ENCODE assay signal across 18 cellular contexts in genomic region chr11:66476841-66477251, GRCh38. TPM values are rescaled to one million over a fixed set of nuclear protein-coding genes. Genes with fewer than 3 reads are reported as not detected.
DNase-seq lines count a peak whose midpoint lies in the region; ATAC-seq and TF ChIP-seq lines count a peak whose summit lies in the region.
"Had no signal": no experiment of that assay in that cellular context is flagged by ENCODE, and none has a peak within 500 bp of the region (broad histone marks: within the 10 kb centered on the region; RNA-seq: fewer than 3 reads in every experiment).

No MANE protein-coding gene starts in this region.

- no peaks in the 10 kb centered on the region for H3K9me2 ChIP-seq in MM.1S (replicated peaks; ENCODE audit: insufficient read depth, low read length)

- H3K9me3 ChIP-seq in MM.1S (replicated peaks; ENCODE audit: insufficient read depth, low read length): no peaks in the 10 kb centered on the region
- H3K9me3 ChIP-seq: ovary, upper lobe of left lung had no signal

- no peaks in the 10 kb centered on the region for H3K79me2 ChIP-seq in mesendoderm (ENCODE audit: control insufficient read depth, insufficient read depth, low read length)
- H3K79me2 ChIP-seq in MM.1S (ENCODE audit: low read length): peaks cover 25% of the 10 kb centered on the region

- H3K4me2 ChIP-seq in mesendoderm (ENCODE audit: low read length) (no peak overlapping the region), MM.1S (ENCODE audit: low read depth, low read length) (no peak overlapping the region)

- H2BK5ac ChIP-seq in mesendoderm (ENCODE audit: low read length): no peak overlapping the region

- no peak for TF ChIP-seq CTCF in MM.1S (IDR thresholded peaks at IDR 0.05; ENCODE audit: low read length)

- H2BK120ac ChIP-seq in mesendoderm (ENCODE audit: low read depth, low read length): no peak overlapping the region

- H4K5ac ChIP-seq in mesendoderm (ENCODE audit: low read length): no peak overlapping the region

- H3F3A ChIP-seq in MM.1S (ENCODE audit: insufficient read depth, low read length): no peaks in the 10 kb centered on the region

- no peak overlapping the region for H2AFZ ChIP-seq in MM.1S (ENCODE audit: low read length)

- H3K36me3 ChIP-seq in mesendoderm (ENCODE audit: control insufficient read depth, insufficient read depth, low read length) (no peaks in the 10 kb centered on the region), MM.1S (replicated peaks; ENCODE audit: insufficient read depth, low read length) (no peaks in the 10 kb centered on the region)
- H3K36me3 ChIP-seq: ovary had no signal

- H3K4ac ChIP-seq in mesendoderm (ENCODE audit: low read depth, low read length): no peak overlapping the region

- no peak overlapping the region for H2BK15ac ChIP-seq in mesendoderm (replicated peaks; ENCODE audit: low read depth)

- no peak overlapping the region for H3K4me3 ChIP-seq in mesendoderm (ENCODE audit: low read length)
- H3K4me3 ChIP-seq in MM.1S (ENCODE audit: low read length): no peak overlapping the region
- H3K4me3 ChIP-seq: ovary, upper lobe of left lung had no signal

- H3K9ac ChIP-seq in mesendoderm (ENCODE audit: low read length) (no peak overlapping the region), MM.1S (ENCODE audit: low read length) (no peak overlapping the region)

- H3K56ac ChIP-seq in mesendoderm (ENCODE audit: low read length): no peak overlapping the region

- H3K79me1 ChIP-seq in mesendoderm (ENCODE audit: low read length): peaks cover 4% of the 10 kb centered on the region

- H4K8ac ChIP-seq in mesendoderm (ENCODE audit: low read depth, low read length): no peak overlapping the region

- no peak overlapping the region for H3K23ac ChIP-seq in mesendoderm (ENCODE audit: low read length)

- no CpG with 5 or more reads among the region's 9 CpGs for WGBS in mesendoderm (ENCODE audit: extremely low coverage, insufficient coverage, low lambda C conversion rate)

- no peak for ATAC-seq in HG02588 (IDR thresholded peaks at IDR 0.05; ENCODE audit: unreplicated experiment)
- ATAC-seq: Right ventricle myocardium inferior; stimulated activated effector memory CD8-positive, alpha-beta T cell treated with anti-CD3 and anti-CD28 coated beads, Interleukin-12 subunit alpha, Interleukin-12 subunit beta, amount 100 ng/mL, for 72 hours had no signal

- H3K27me3 ChIP-seq in mesendoderm (ENCODE audit: insufficient read depth, low read length, poor library complexity): no peaks in the 10 kb centered on the region
- no peaks in the 10 kb centered on the region for H3K27me3 ChIP-seq in MM.1S (replicated peaks; ENCODE audit: insufficient read depth, low read length)
- H3K27me3 ChIP-seq: ovary, upper lobe of left lung had no signal

- no peak overlapping the region for H2AK5ac ChIP-seq in mesendoderm (ENCODE audit: low read length)

- peaks cover 2% of the 10 kb centered on the region for H3K4me1 ChIP-seq in mesendoderm (ENCODE audit: control insufficient read depth, low read depth, low read length)
- H3K4me1 ChIP-seq in MM.1S (ENCODE audit: low read length): no peaks in the 10 kb centered on the region

- H3K27ac ChIP-seq in mesendoderm (ENCODE audit: low read depth, low read length): no peak overlapping the region
- H3K27ac ChIP-seq in MM.1S (ENCODE audit: low read length): no peak overlapping the region
- H3K27ac ChIP-seq: epithelial cell of prostate, HL-60, ovary, upper lobe of left lung had no signal

- DNase-seq in G401 (ENCODE audit: low spot score) (peak; percentile 62), SK-N-DZ (ENCODE audit: low spot score) (peak; percentile 45), mesendoderm (peak; percentile 24), MM.1S (no peak)
- DNase-seq: activated CD4-positive, alpha-beta memory T cell treated with anti-CD3 and anti-CD28 coated beads for 36 hours; amygdala; CD8-positive, alpha-beta memory T cell; midbrain; NCI-H187; ovary had no signal

- H3K18ac ChIP-seq in mesendoderm (ENCODE audit: low read length): no peak overlapping the region

- in situ Hi-C loops in G401 (cut with HindIII; ENCODE audit: low sequenced_read_pairs): no loop called here

- H4K20me1 ChIP-seq in MM.1S (ENCODE audit: insufficient read depth, low read length): 0 out of 2 replicates have a peak, but pooled peaks cover 3% of the 10 kb centered on the region

RNA-seq across cellular contexts. Expression of gene DPP3, which starts 3.4 kb away (rescaled TPM):
- 140 and 160 TPM in 2 replicates for total RNA-seq in G401 (2014; rRNA removed; shearing (Covaris generic))
- 57.4 and 62.3 TPM in 2 replicates for polyA plus RNA-seq in SK-N-DZ (2014; cell fraction: cytosol; rRNA removed)
- polyA plus RNA-seq in SK-N-DZ (2014; cell fraction: nucleus; rRNA removed): 88.9 and 107 TPM in 2 replicates
- polyA plus RNA-seq in mesendoderm (2013, experiment 1 of 2): 37.0 TPM
- 37.5 TPM for polyA plus RNA-seq in mesendoderm (2013, experiment 2 of 2)

RNA-seq across cellular contexts. Expression of gene PELI3, which starts 10.1 kb away (rescaled TPM):
- 10.2 and 13.7 TPM in 2 replicates for total RNA-seq in G401 (2014; rRNA removed; shearing (Covaris generic))
- 10.7 and 11.0 TPM in 2 replicates for polyA plus RNA-seq in SK-N-DZ (2014; cell fraction: cytosol; rRNA removed)
- polyA plus RNA-seq in SK-N-DZ (2014; cell fraction: nucleus; rRNA removed): 6.0 and 7.4 TPM in 2 replicates
- polyA plus RNA-seq in mesendoderm (2013, experiment 1 of 2): 3.1 TPM
- polyA plus RNA-seq in mesendoderm (2013, experiment 2 of 2): 3.4 TPM

RNA-seq across cellular contexts. Expression of gene BBS1, which starts 33.6 kb away (rescaled TPM):
- total RNA-seq in G401 (2014; rRNA removed; shearing (Covaris generic)): 42.5 and 55.8 TPM in 2 replicates
- polyA plus RNA-seq in SK-N-DZ (2014; cell fraction: cytosol; rRNA removed): 31.6 and 32.9 TPM in 2 replicates
- polyA plus RNA-seq in SK-N-DZ (2014; cell fraction: nucleus; rRNA removed): 92.2 and 124 TPM in 2 replicates
- polyA plus RNA-seq in mesendoderm (2013, experiment 1 of 2): 9.1 TPM
- 9.0 TPM for polyA plus RNA-seq in mesendoderm (2013, experiment 2 of 2)

RNA-seq across cellular contexts. Expression of gene MRPL11, which starts 38.2 kb away (rescaled TPM):
- total RNA-seq in G401 (2014; rRNA removed; shearing (Covaris generic)): 129 and 148 TPM in 2 replicates
- 130 and 167 TPM in 2 replicates for polyA plus RNA-seq in SK-N-DZ (2014; cell fraction: cytosol; rRNA removed)
- 102 and 106 TPM in 2 replicates for polyA plus RNA-seq in SK-N-DZ (2014; cell fraction: nucleus; rRNA removed)
- 214 TPM for polyA plus RNA-seq in mesendoderm (2013, experiment 1 of 2)
- 214 TPM for polyA plus RNA-seq in mesendoderm (2013, experiment 2 of 2)

RNA-seq across cellular contexts. Expression of gene NPAS4, which starts 56.0 kb away (rescaled TPM):
- total RNA-seq in G401 (2014; rRNA removed; shearing (Covaris generic)): not detected in 2 replicates
- polyA plus RNA-seq in SK-N-DZ (2014; cell fraction: cytosol; rRNA removed): not detected in 2 replicates
- 0.07 TPM in 1 of 2 replicates, not detected in the other for polyA plus RNA-seq in SK-N-DZ (2014; cell fraction: nucleus; rRNA removed)
- polyA plus RNA-seq in mesendoderm (2013, experiment 1 of 2): 0.51 TPM
- polyA plus RNA-seq in mesendoderm (2013, experiment 2 of 2): 0.32 TPM
- total RNA-seq: activated CD4-positive, alpha-beta memory T cell treated with anti-CD3 and anti-CD28 coated beads for 36 hours; CD8-positive, alpha-beta memory T cell; glomerular endothelial cell; Right ventricle myocardium inferior; upper lobe of left lung had no signal
- polyA plus RNA-seq: CD8-positive, alpha-beta memory T cell; keratinocyte had no signal
